ENCODE assay signal across 24 cellular contexts in genomic region chr3:141969711-141970110, GRCh38.
"Had no signal": no experiment of that assay in that cellular context is flagged by ENCODE, and none has a peak within 500 bp of the region (broad histone marks: within the 10 kb centered on the region; RNA-seq: fewer than 3 reads in every experiment).

No MANE protein-coding gene starts in this region.

- H3K27ac Mint-ChIP-seq: activated B cell treated with CpG ODN at 0.5 μM for 24 hours; activated CD4-positive, alpha-beta T cell treated with anti-CD3 and anti-CD28 coated beads, Interleukin-2, amount 10 ng/mL, durations not matched to agents 24 days and 14 days; activated CD8-positive, alpha-beta memory T cell treated with anti-CD3 and anti-CD28 coated beads, Interleukin-2, amount 10 ng/mL, durations not matched to agents 7 days and 5 days; activated naive CD4-positive, alpha-beta T cell treated with anti-CD3 and anti-CD28 coated beads, Interleukin-2, amount 50 U/mL, for 24 hours; activated T-cell treated with anti-CD3 and anti-CD28 coated beads, Interleukin-2, amount 50 U/mL, for 24 hours; activated T-helper 1 cell treated with anti-CD3 and anti-CD28 coated beads, Interleukin-12 subunit alpha, Interleukin-12 subunit beta, Interleukin-2, Interleukin-4 antibody, amounts not matched to agents 30 ng/mL and 10 ng/mL and 1 ng/mL, durations not matched to agents 14 hours and 24 hours and 36 hours; T-helper 17 cell had no signal

- H3K27me3 ChIP-seq: breast epithelium had no signal

- H3K27me3 Mint-ChIP-seq: activated B cell treated with CpG ODN at 0.5 μM for 24 hours; activated CD4-positive, alpha-beta T cell treated with anti-CD3 and anti-CD28 coated beads, Interleukin-2, amount 10 ng/mL, durations not matched to agents 24 days and 14 days; activated CD8-positive, alpha-beta memory T cell treated with anti-CD3 and anti-CD28 coated beads, Interleukin-2, amount 10 ng/mL, durations not matched to agents 7 days and 5 days; activated naive CD4-positive, alpha-beta T cell treated with anti-CD3 and anti-CD28 coated beads, Interleukin-2, amount 50 U/mL, for 24 hours; activated T-cell treated with anti-CD3 and anti-CD28 coated beads, Interleukin-2, amount 50 U/mL, for 24 hours; T-helper 17 cell had no signal

- H3K9me3 Mint-ChIP-seq: activated B cell treated with CpG ODN at 0.5 μM for 24 hours; activated CD4-positive, alpha-beta T cell treated with anti-CD3 and anti-CD28 coated beads, Interleukin-2, amount 10 ng/mL, durations not matched to agents 24 days and 14 days; activated naive CD4-positive, alpha-beta T cell treated with anti-CD3 and anti-CD28 coated beads, Interleukin-2, amount 50 U/mL, for 24 hours; activated T-cell treated with anti-CD3 and anti-CD28 coated beads, Interleukin-2, amount 50 U/mL, for 24 hours; activated T-helper 1 cell treated with anti-CD3 and anti-CD28 coated beads, Interleukin-12 subunit alpha, Interleukin-12 subunit beta, Interleukin-2, Interleukin-4 antibody, amounts not matched to agents 30 ng/mL and 10 ng/mL and 1 ng/mL, durations not matched to agents 14 hours and 24 hours and 36 hours had no signal

- ATAC-seq: activated CD8-positive, alpha-beta memory T cell treated with anti-CD3 and anti-CD28 coated beads, Interleukin-2, amount 10 ng/mL, durations not matched to agents 7 days and 5 days; K562; PC-3; T-helper 17 cell had no signal

- H3K27ac ChIP-seq: breast epithelium had no signal

- H3K4me1 ChIP-seq: breast epithelium had no signal

- H3K4me1 Mint-ChIP-seq: activated B cell treated with CpG ODN at 0.5 μM for 24 hours; activated CD4-positive, alpha-beta T cell treated with anti-CD3 and anti-CD28 coated beads, Interleukin-2, amount 10 ng/mL, durations not matched to agents 24 days and 14 days; activated naive CD4-positive, alpha-beta T cell treated with anti-CD3 and anti-CD28 coated beads, Interleukin-2, amount 50 U/mL, for 24 hours had no signal

- H3K4me3 Mint-ChIP-seq: activated B cell treated with CpG ODN at 0.5 μM for 24 hours; activated CD4-positive, alpha-beta T cell treated with anti-CD3 and anti-CD28 coated beads, Interleukin-2, amount 10 ng/mL, durations not matched to agents 24 days and 14 days; activated CD8-positive, alpha-beta memory T cell treated with anti-CD3 and anti-CD28 coated beads, Interleukin-2, amount 10 ng/mL, durations not matched to agents 7 days and 5 days; activated naive CD4-positive, alpha-beta T cell treated with anti-CD3 and anti-CD28 coated beads, Interleukin-2, amount 50 U/mL, for 24 hours; activated T-cell treated with anti-CD3 and anti-CD28 coated beads, Interleukin-2, amount 50 U/mL, for 24 hours; activated T-helper 1 cell treated with anti-CD3 and anti-CD28 coated beads, Interleukin-12 subunit alpha, Interleukin-12 subunit beta, Interleukin-2, Interleukin-4 antibody, amounts not matched to agents 30 ng/mL and 10 ng/mL and 1 ng/mL, durations not matched to agents 14 hours and 24 hours and 36 hours; T-helper 17 cell had no signal

- FAIRE-seq: K562 had no signal

- H3K4me3 ChIP-seq: breast epithelium, K562 had no signal

- H3K9me3 ChIP-seq: breast epithelium had no signal

- DNase-seq: activated B cell treated with CpG ODN at 0.5 μM for 24 hours; activated CD4-positive, alpha-beta T cell treated with anti-CD3 and anti-CD28 coated beads for 1 hour; activated CD4-positive, alpha-beta T cell treated with anti-CD3 and anti-CD28 coated beads, Interleukin-2, amount 10 ng/mL, durations not matched to agents 24 days and 14 days; activated CD4-positive, alpha-beta T cell treated with anti-CD3 and anti-CD28 coated beads, Interleukin-2, amount 50 U/mL, for 48 hours; activated CD8-positive, alpha-beta memory T cell treated with anti-CD3 and anti-CD28 coated beads, Interleukin-2, amount 10 ng/mL, durations not matched to agents 7 days and 5 days; activated effector memory CD4-positive, alpha-beta T cell treated with Interleukin-2 at 50 U/mL for 16 hours; activated naive CD4-positive, alpha-beta T cell; activated T-cell treated with anti-CD3 and anti-CD28 coated beads, Interleukin-2, amount 50 U/mL, for 24 hours; aorta; NCI-H1092; NCI-H1417 treated with DMSO at 0.1 percent for 48 hours; NCI-H1694; NCI-H2029; NCI-H2107; NCI-H446; NCI-H526; PC-3; SIG-M5; T-helper 17 cell; T-helper 9 cell had no signal

- H3K36me3 ChIP-seq: breast epithelium had no signal
